In genomic region chr12:54472494-54473262, GRCh38 we compare ENCODE assay signal across 1 cellular context.
TF ChIP-seq lines count a peak whose summit lies in the region.

No MANE protein-coding gene starts in this region.

TF ChIP-seq in GM12878, 131 proteins besides CTCF, POLR2A, EP300 and RAD21:
- TF ChIP-seq SIX5 (IDR thresholded peaks at IDR 0.05; ENCODE audit: low read depth, low read length, severe bottlenecking) (no peak), MYC (IDR thresholded peaks at IDR 0.05; ENCODE audit: insufficient read depth, insufficient read length, insufficient replicate concordance, low read length, severe bottlenecking) (no peak), SIN3A (IDR thresholded peaks at IDR 0.05; ENCODE audit: low read depth, low read length) (no peak), MAX (IDR thresholded peaks at IDR 0.05; ENCODE audit: low read depth, low read length) (no peak), ZNF384 (IDR thresholded peaks at IDR 0.05; ENCODE audit: borderline replicate concordance, low read depth, low read length) (no peak), JUND (IDR thresholded peaks at IDR 0.05; ENCODE audit: low read depth, low read length) (no peak), ZSCAN29 (IDR thresholded peaks at IDR 0.05) (no peak), RELA (IDR thresholded peaks at IDR 0.05; ENCODE audit: borderline replicate concordance, partially characterized antibody) (no peak), IKZF1 (conservative IDR thresholded peaks at IDR 0.05) (no peak), TCF12 (IDR thresholded peaks at IDR 0.05; ENCODE audit: low read depth, low read length) (no peak), KAT2A (conservative IDR thresholded peaks at IDR 0.05; ENCODE audit: control insufficient read depth, low read depth, low read length) (no peak), NBN (IDR thresholded peaks at IDR 0.05) (no peak), HDAC6 (IDR thresholded peaks at IDR 0.05; ENCODE audit: unreplicated experiment) (no peak), MTA2 (IDR thresholded peaks at IDR 0.05; ENCODE audit: low read depth) (no peak), STAT1 (conservative IDR thresholded peaks at IDR 0.05) (no peak), NR2C2 (IDR thresholded peaks at IDR 0.05; ENCODE audit: borderline replicate concordance, control insufficient read depth, insufficient read length, low read depth) (no peak), SREBF1 (IDR thresholded peaks at IDR 0.05; ENCODE audit: low read length) (no peak)
- TF ChIP-seq, protein P1, sequence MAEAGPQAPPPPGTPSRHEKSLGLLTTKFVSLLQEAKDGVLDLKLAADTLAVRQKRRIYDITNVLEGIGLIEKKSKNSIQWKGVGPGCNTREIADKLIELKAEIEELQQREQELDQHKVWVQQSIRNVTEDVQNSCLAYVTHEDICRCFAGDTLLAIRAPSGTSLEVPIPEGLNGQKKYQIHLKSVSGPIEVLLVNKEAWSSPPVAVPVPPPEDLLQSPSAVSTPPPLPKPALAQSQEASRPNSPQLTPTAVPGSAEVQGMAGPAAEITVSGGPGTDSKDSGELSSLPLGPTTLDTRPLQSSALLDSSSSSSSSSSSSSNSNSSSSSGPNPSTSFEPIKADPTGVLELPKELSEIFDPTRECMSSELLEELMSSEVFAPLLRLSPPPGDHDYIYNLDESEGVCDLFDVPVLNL (IDR thresholded peaks at IDR 0.05; ENCODE audit: low read depth, low read length), result no peak
TF ChIP-seq in GM12878: peak in this region for 0.
